In genomic region chr20:33423141-33423834, GRCh38 we compare ENCODE assay signal across 1 cellular context.
TF ChIP-seq lines count a peak whose summit lies in the region.

No MANE protein-coding gene starts in this region.

TF ChIP-seq in SK-N-SH, 30 proteins besides CTCF, POLR2A, EP300 and RAD21:
- TF ChIP-seq CHD2 (IDR thresholded peaks at IDR 0.05; ENCODE audit: low read length, partially characterized antibody) (no peak), MEF2A (IDR thresholded peaks at IDR 0.05; ENCODE audit: borderline replicate concordance, low read depth) (peak; percentile 26; the same call in 1 of the 2 replicates)
